In the genomic region with DNA sequence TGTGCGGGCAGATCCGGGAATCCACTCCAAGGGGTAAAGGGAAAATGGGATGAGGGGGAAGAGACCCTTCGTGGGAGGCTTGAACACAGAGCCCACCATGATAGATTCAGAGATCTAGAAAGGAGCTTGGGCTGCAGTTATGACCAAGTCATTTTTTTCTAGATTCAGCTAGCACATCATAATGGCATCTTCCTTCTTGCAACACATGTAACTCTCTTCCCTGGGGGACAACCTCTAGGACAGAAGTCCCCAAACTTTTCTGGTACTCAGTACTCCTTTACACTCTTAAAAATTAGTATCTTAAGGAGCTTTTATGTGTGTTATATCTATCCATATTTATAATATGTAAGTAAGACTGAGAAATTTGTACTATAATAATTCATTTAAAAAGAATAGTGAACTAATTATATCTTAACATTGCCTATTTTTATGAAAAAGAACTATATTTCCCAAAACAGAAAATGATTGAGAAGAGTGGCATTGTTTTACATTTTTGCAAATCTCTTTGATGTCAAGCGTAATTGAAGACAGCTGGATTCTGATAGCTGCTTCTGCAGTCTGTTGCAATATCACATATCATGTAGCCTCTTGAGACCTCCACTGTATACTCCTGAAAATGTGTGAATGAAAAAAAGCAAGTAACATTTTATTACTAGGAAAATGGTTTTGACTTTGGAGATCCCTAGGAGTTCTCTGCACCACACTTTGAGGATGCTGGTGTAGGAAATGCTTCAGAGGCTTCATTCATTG, we compare ENCODE assay signal across 8 cellular contexts. TPM values are rescaled to one million over a fixed set of nuclear protein-coding genes. Genes with fewer than 3 reads are reported as not detected.
DNase-seq lines count a peak whose midpoint lies in the region; ATAC-seq and TF ChIP-seq lines count a peak whose summit lies in the region.

No MANE protein-coding gene starts in this region.

- ATAC-seq in heart left ventricle (peak in 1 of 4 donors; percentile 4), Right ventricle myocardium superior (ENCODE audit: poor library complexity) (no peak), memory B cell (ENCODE audit: low read depth) (no peak)

- DNase-seq in heart left ventricle (no peak), Right ventricle myocardium superior (no peak), astrocyte of the spinal cord (ENCODE audit: low read depth, low spot score) (no peak), memory B cell (ENCODE audit: low spot score in 2 of 2) (no peak), vagina (ENCODE audit: extremely low spot score in 2 of 2) (no peak), activated gamma-delta T cell treated with Interleukin-2 at 50 U/mL for 16 hours (no peak), NCI-H2081 treated with DMSO at 0.1 percent for 48 hours (lab: John Stamatoyannopoulos, UW) (no peak), ecto neural progenitor cell (ENCODE audit: low spot score) (no peak)

- no peaks in the 10 kb centered on the region for H3K9me3 Mint-ChIP-seq in memory B cell

- 21 to 25% (median 24%) methylated on average over 4 of the region's 4 CpGs for WGBS in heart left ventricle, 4 donors

- H3K4me1 ChIP-seq in heart left ventricle, result peaks cover 0 to 37% (median 19%) of the 10 kb centered on the region in 12 donors
- peaks cover 31% of the 10 kb centered on the region for H3K4me1 ChIP-seq in vagina

- H3K36me3 ChIP-seq in heart left ventricle (peaks cover 0 to 5% (median 0%) of the 10 kb centered on the region in 9 donors), vagina (no peaks in the 10 kb centered on the region)

- H3K27ac Mint-ChIP-seq in memory B cell, result no peak overlapping the region

- in situ Hi-C loops in astrocyte of the spinal cord (cut with HindIII; ENCODE audit: low sequenced_read_pairs), result no loop called here

- no peak for TF ChIP-seq POLR2A in heart left ventricle (IDR thresholded peaks at IDR 0.05)
- no peak for TF ChIP-seq POLR2A in vagina (IDR thresholded peaks at IDR 0.05)

- peak overlapping the region; percentile 52 to 93 (median 82) for H3K27ac ChIP-seq in heart left ventricle
- H3K27ac ChIP-seq in vagina, result peak overlapping the region; percentile 80

- peaks cover 2% of the 10 kb centered on the region for H3K36me3 Mint-ChIP-seq in memory B cell

- peak overlapping the region; percentile 85 for H3K4me3 Mint-ChIP-seq in memory B cell

- H3K27me3 Mint-ChIP-seq in memory B cell, result peaks cover 10% of the 10 kb centered on the region

- intact Hi-C loops in heart left ventricle (cut with DNase I) (loop anchor here in 4 of 10 donors (2.0 to 10.0 kb wide), 8 partner anchors 47 to 582 kb away; a partner anchor contains a TSS), Right ventricle myocardium superior (cut with DNase I) (no loop called here), vagina (cut with DNase I) (no loop called here)

- H3K9me3 ChIP-seq in heart left ventricle, result no peaks in the 10 kb centered on the region
- H3K9me3 ChIP-seq in vagina, result no peaks in the 10 kb centered on the region

- TF ChIP-seq CTCF in heart left ventricle (IDR thresholded peaks at IDR 0.05) (no peak), astrocyte of the spinal cord (IDR thresholded peaks at IDR 0.05; ENCODE audit: low read depth, low read length) (no peak), vagina (IDR thresholded peaks at IDR 0.05) (no peak)

- H3K27me3 ChIP-seq in heart left ventricle, result no peaks in the 10 kb centered on the region
- no peaks in the 10 kb centered on the region for H3K27me3 ChIP-seq in vagina

- peak overlapping the region; percentile 67 to 91 (median 83) for H3K4me3 ChIP-seq in heart left ventricle
- H3K4me3 ChIP-seq in astrocyte of the spinal cord (ENCODE audit: low read depth, low read length), result peak overlapping the region; percentile 81
- peak overlapping the region; percentile 69 to 93 for H3K4me3 ChIP-seq in vagina

- peaks cover 20% of the 10 kb centered on the region for H3K4me1 Mint-ChIP-seq in memory B cell

RNA-seq across cellular contexts. Expression of a gene that starts 0.9 kb away (rescaled TPM):
- 10 to 100 TPM; 44.5 to 68.3 (median 63.3) TPM for total RNA-seq in heart left ventricle
- polyA plus RNA-seq in heart left ventricle, result 10 to 100 TPM; 17.6 to 36.3 TPM
- 63.0 TPM for total RNA-seq in Right ventricle myocardium superior
- 23.6 TPM for total RNA-seq in vagina
